ENCODE assay signal across 19 cellular contexts in the genomic region with DNA sequence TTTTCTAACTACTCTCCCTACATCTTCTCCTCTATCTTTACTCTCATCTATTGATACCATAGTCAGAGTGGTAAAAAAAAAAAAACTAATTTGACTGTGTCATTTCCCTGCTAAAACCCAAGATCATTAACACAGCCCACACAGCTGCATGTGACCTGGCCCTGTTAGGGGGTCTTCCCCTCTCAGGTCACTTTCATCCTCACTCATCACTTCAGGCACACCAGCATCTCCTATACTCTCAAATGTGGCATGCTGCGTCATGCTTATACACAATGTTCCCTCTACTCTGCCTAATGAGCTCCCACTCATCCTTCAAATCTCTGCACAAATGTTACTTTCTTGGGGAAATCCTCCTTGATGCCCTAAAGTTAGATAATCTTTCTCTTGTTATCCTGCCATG.
DNase-seq lines count a peak whose midpoint lies in the region; ATAC-seq, FAIRE-seq and TF ChIP-seq lines count a peak whose summit lies in the region.
"Had no signal": no experiment of that assay in that cellular context is flagged by ENCODE, and none has a peak within 500 bp of the region (broad histone marks: within the 10 kb centered on the region; RNA-seq: fewer than 3 reads in every experiment).

No MANE protein-coding gene starts in this region.

- no peaks in the 10 kb centered on the region for H3K79me1 ChIP-seq in neuronal stem cell (ENCODE audit: low read depth, low read length)

- H3K4me1 ChIP-seq in Panc1 (ENCODE audit: control insufficient read depth, insufficient read depth, low read length) = no peaks in the 10 kb centered on the region
- no peaks in the 10 kb centered on the region for H3K4me1 ChIP-seq in neuronal stem cell (ENCODE audit: control insufficient read depth in 2 of 2, insufficient read depth in 1 of 2, low read depth in 1 of 2, low read length in 2 of 2)
- no peaks in the 10 kb centered on the region for H3K4me1 ChIP-seq in tibial artery
- H3K4me1 ChIP-seq: Peyer's patch had no signal

- H3K4me2 ChIP-seq in neuronal stem cell (ENCODE audit: insufficient read depth, low read length, poor library complexity, severe bottlenecking) = no peak overlapping the region

- H3K9me3 Mint-ChIP-seq in glutamatergic neuron (ENCODE audit: unreplicated experiment) = no peaks in the 10 kb centered on the region
- H3K9me3 Mint-ChIP-seq: activated naive CD4-positive, alpha-beta T cell treated with anti-CD3 and anti-CD28 coated beads, Interleukin-2, amount 50 U/mL, for 72 hours had no signal

- no peak overlapping the region for H2BK120ac ChIP-seq in neuronal stem cell (ENCODE audit: low read depth, low read length)

- CTCF ChIA-PET in Panc1 (lab: Charles Lee) = no interaction called here

- no peak overlapping the region for H3K14ac ChIP-seq in neuronal stem cell (ENCODE audit: low read length)

- H3K9me3 ChIP-seq in Panc1 (ENCODE audit: control insufficient read depth, insufficient read depth, low read depth, low read length) (no peaks in the 10 kb centered on the region), neuronal stem cell (replicated peaks in 1 of 2; ENCODE audit: control insufficient read depth in 2 of 2, insufficient read depth in 1 of 2, low read depth in 1 of 2, low read length in 2 of 2) (peaks cover 0 to 4% of the 10 kb centered on the region in 2 donors), tibial artery (no peaks in the 10 kb centered on the region)
- H3K9me3 ChIP-seq: heart right ventricle, Peyer's patch, upper lobe of right lung had no signal

- H3K27ac Mint-ChIP-seq in glutamatergic neuron (ENCODE audit: unreplicated experiment) = no peak overlapping the region
- H3K27ac Mint-ChIP-seq: activated naive CD4-positive, alpha-beta T cell treated with anti-CD3 and anti-CD28 coated beads, Interleukin-2, amount 50 U/mL, for 72 hours had no signal

- no peak overlapping the region for H3K27ac ChIP-seq in Panc1 (ENCODE audit: low read length)
- H3K27ac ChIP-seq in neuronal stem cell (replicated peaks; ENCODE audit: low read length) = no peak overlapping the region
- H3K27ac ChIP-seq in tibial artery = no peak overlapping the region
- H3K27ac ChIP-seq: heart right ventricle, Peyer's patch, upper lobe of right lung had no signal

- no peak overlapping the region for H3K4me3 ChIP-seq in Panc1 (ENCODE audit: low read depth in 2 of 2, low read length in 2 of 2)
- H3K4me3 ChIP-seq in neuronal stem cell (ENCODE audit: low read length in 2 of 2) = no peak overlapping the region
- no peak overlapping the region for H3K4me3 ChIP-seq in tibial artery
- H3K4me3 ChIP-seq: heart right ventricle, Peyer's patch, upper lobe of right lung had no signal

- in situ Hi-C loops in Panc1 (cut with HindIII; ENCODE audit: low pct_unique_long_range_greater_than_20kb, low sequenced_read_pairs) = no loop called here

- no peak overlapping the region for H2AFZ ChIP-seq in neuronal stem cell (ENCODE audit: low read length)

- DNase-seq in GM12891 (ENCODE audit: insufficient read length, low spot score) (no peak), Panc1 (ENCODE audit: low read depth, low spot score) (no peak), neuronal stem cell (ENCODE audit: low spot score) (no peak), tibial artery (no peak), glutamatergic neuron (no peak)
- no peak for DNase-seq in stimulated activated CD4-positive, alpha-beta T cell treated with anti-CD3 and anti-CD28 coated beads, Interleukin-12 subunit alpha, Interleukin-12 subunit beta, amount 100 ng/mL, for 4 hours
- DNase-seq: activated CD4-positive, CD25-positive, alpha-beta regulatory T cell; activated T-cell treated with anti-CD3 and anti-CD28 coated beads for 4 hours; heart right ventricle; IMR-90; NCI-H1105; NCI-H345; Peyer's patch; upper lobe of right lung had no signal

- POLR2A ChIA-PET in Panc1 (lab: Charles Lee) = interaction anchor here (0.6 kb wide), 1 partner anchor 71 kb away, joined by 6 read pairs; no protein-coding TSS in a partner anchor

- no peak overlapping the region for H3K4ac ChIP-seq in neuronal stem cell (ENCODE audit: low read length)

- no peaks in the 10 kb centered on the region for H3K36me3 Mint-ChIP-seq in glutamatergic neuron (ENCODE audit: unreplicated experiment)
- H3K36me3 Mint-ChIP-seq: activated naive CD4-positive, alpha-beta T cell treated with anti-CD3 and anti-CD28 coated beads, Interleukin-2, amount 50 U/mL, for 72 hours had no signal

- no peaks in the 10 kb centered on the region for H3K36me3 ChIP-seq in Panc1 (ENCODE audit: control insufficient read depth, insufficient read depth, low read length)
- H3K36me3 ChIP-seq in neuronal stem cell (replicated peaks in 1 of 2; ENCODE audit: control insufficient read depth in 2 of 2, insufficient read depth in 2 of 2, low read length in 2 of 2) = peaks cover 3 to 4% of the 10 kb centered on the region in 2 donors
- H3K36me3 ChIP-seq in tibial artery = no peaks in the 10 kb centered on the region
- H3K36me3 ChIP-seq: Peyer's patch, upper lobe of right lung had no signal

- H3K9ac ChIP-seq in neuronal stem cell (ENCODE audit: low read depth, low read length, poor library complexity) = no peak overlapping the region

- no peak for TF ChIP-seq POLR2A in GM12891 (IDR thresholded peaks at IDR 0.05; ENCODE audit: low read depth, low read length)

- BruUV-seq in Panc1 (replicated peaks; lab: Mats Ljungman, UMichigan) = TSS peak; percentile 4

- peak; percentile 74 for ATAC-seq in GM19395 (IDR thresholded peaks at IDR 0.05; ENCODE audit: unreplicated experiment)
- peak; percentile 73 for ATAC-seq in HG02973 (IDR thresholded peaks at IDR 0.05; ENCODE audit: unreplicated experiment)
- no peak for ATAC-seq in Panc1
- ATAC-seq: activated naive CD4-positive, alpha-beta T cell treated with anti-CD3 and anti-CD28 coated beads, Interleukin-2, amount 50 U/mL, for 72 hours; esophagus mucosa; heart right ventricle; upper lobe of right lung had no signal

- H3K27me3 Mint-ChIP-seq in glutamatergic neuron (ENCODE audit: unreplicated experiment) = no peaks in the 10 kb centered on the region

- H4K8ac ChIP-seq in neuronal stem cell (ENCODE audit: low read depth, low read length) = no peak overlapping the region

- FAIRE-seq in GM12891 (lab: Jason Lieb, UNC) = peak; percentile 58
- FAIRE-seq: D721Med had no signal

- TF ChIP-seq CTCF in Panc1 (IDR thresholded peaks at IDR 0.05) (no peak), tibial artery (IDR thresholded peaks at IDR 0.05) (no peak), glutamatergic neuron (IDR thresholded peaks at IDR 0.05; ENCODE audit: partially characterized antibody, unreplicated experiment) (no peak)

- no peaks in the 10 kb centered on the region for H3K4me1 Mint-ChIP-seq in glutamatergic neuron (ENCODE audit: low read depth, unreplicated experiment)

- H3K4me3 Mint-ChIP-seq in glutamatergic neuron (ENCODE audit: unreplicated experiment) = no peak overlapping the region

- intact Hi-C loops in Panc1 (cut with micrococcal nuclease; ENCODE audit: unreplicated experiment) (no loop called here), tibial artery (cut with DNase I; ENCODE audit: low total_unique reads) (no loop called here)

- no peak overlapping the region for H3K23ac ChIP-seq in neuronal stem cell (ENCODE audit: low read depth, low read length, poor library complexity)

- H3K27me3 ChIP-seq in Panc1 (ENCODE audit: control insufficient read depth, insufficient read depth, low read length) = no peaks in the 10 kb centered on the region
- no peaks in the 10 kb centered on the region for H3K27me3 ChIP-seq in neuronal stem cell (ENCODE audit: control insufficient read depth in 3 of 3, insufficient read depth in 3 of 3, low read depth in 1 of 3, low read length in 3 of 3)
- no peaks in the 10 kb centered on the region for H3K27me3 ChIP-seq in tibial artery
- H3K27me3 ChIP-seq: heart right ventricle, Peyer's patch, upper lobe of right lung had no signal

- H2BK15ac ChIP-seq in neuronal stem cell (ENCODE audit: low read length) = no peak overlapping the region

- H3K18ac ChIP-seq in neuronal stem cell (ENCODE audit: low read length) = no peak overlapping the region

- H2BK5ac ChIP-seq in neuronal stem cell (ENCODE audit: low read length) = no peak overlapping the region

- WGBS in neuronal stem cell (ENCODE audit: extremely low coverage in 2 of 2, insufficient read length in 2 of 2, insufficient replicate concordance in 1 of 2), 2 donors = no CpG with 5 or more reads among the region's 1 CpG

- H2BK12ac ChIP-seq in neuronal stem cell (ENCODE audit: low read length) = no peak overlapping the region

- no peak overlapping the region for H4K91ac ChIP-seq in neuronal stem cell (ENCODE audit: low read depth, low read length, poor library complexity)

- no peak overlapping the region for H2AK5ac ChIP-seq in neuronal stem cell (ENCODE audit: low read depth, low read length)

TF ChIP-seq in GM12891, 5 proteins besides CTCF, POLR2A, EP300 and RAD21:
- no peak for TF ChIP-seq POLR2AphosphoS5 (IDR thresholded peaks at IDR 0.05; ENCODE audit: low read depth, low read length)
- TF ChIP-seq POU2F2 (IDR thresholded peaks at IDR 0.05; ENCODE audit: low read depth, low read length) = peak; percentile 73; the same call in 1 of the 2 replicates
- no peak for TF ChIP-seq TAF1 (IDR thresholded peaks at IDR 0.05; ENCODE audit: low read depth, low read length)
- TF ChIP-seq SPI1 (IDR thresholded peaks at IDR 0.05; ENCODE audit: low read depth, low read length) = 0 out of 2 replicates have a peak, but pooled peaks have one; percentile 4
